In the genomic region with DNA sequence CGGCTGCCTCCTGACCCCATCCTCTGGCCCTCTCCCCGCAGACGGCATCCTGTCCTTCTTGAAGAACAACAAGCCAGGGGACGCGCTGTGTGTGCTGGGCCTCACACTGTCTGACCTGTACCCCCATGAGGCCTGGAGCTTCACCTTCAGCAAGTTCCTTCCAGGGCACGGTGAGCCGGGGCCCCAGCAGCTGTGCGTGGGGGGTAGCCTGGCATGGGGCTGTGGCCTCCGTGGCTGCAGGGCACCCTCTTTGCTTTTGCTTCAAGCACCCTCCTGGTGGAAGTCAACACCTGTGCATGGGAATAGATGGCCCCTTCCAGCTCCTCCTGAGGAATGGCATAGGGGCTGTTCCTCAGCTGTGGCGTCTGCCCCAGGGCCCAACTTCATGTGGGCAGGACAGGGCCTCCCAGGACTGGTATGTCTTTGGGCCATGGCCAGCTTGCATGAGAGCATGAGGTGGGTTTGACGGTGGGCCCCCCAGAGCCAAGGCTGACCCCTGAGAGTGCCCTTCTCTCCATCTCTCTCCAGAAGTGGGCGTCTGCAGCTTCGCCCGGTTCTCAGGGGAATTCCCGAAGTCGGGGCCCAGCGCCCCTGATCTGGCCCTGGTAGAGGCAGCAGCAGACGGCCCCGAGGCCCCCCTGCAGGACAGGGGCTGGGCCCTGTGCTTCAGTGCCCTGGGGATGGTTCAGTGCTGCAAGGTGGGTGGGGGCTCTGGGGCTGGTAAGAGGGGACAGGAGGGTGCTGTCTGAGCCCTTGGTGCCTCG, we compare ENCODE assay signal across 1 cellular context.
TF ChIP-seq lines count a peak whose summit lies in the region.

No MANE protein-coding gene starts in this region.

TF ChIP-seq in GM12878, 131 proteins besides CTCF, POLR2A, EP300 and RAD21:
- no peak for TF ChIP-seq RAD51 (IDR thresholded peaks at IDR 0.05)
- no peak for TF ChIP-seq MLLT1 (IDR thresholded peaks at IDR 0.05)
- no peak for TF ChIP-seq KDM1A (IDR thresholded peaks at IDR 0.05; ENCODE audit: borderline replicate concordance)
- no peak for TF ChIP-seq TCF3 (IDR thresholded peaks at IDR 0.05; ENCODE audit: borderline replicate concordance, insufficient read depth, low read depth, low read length)
- no peak for TF ChIP-seq RELA (IDR thresholded peaks at IDR 0.05; ENCODE audit: borderline replicate concordance, partially characterized antibody)
- TF ChIP-seq ATF7 (IDR thresholded peaks at IDR 0.05; ENCODE audit: low read depth): no peak
- no peak for TF ChIP-seq GATAD2B (conservative IDR thresholded peaks at IDR 0.05; ENCODE audit: low read depth)
- TF ChIP-seq SKIL (IDR thresholded peaks at IDR 0.05; ENCODE audit: low read depth, poor library complexity, severe bottlenecking): no peak
- no peak for TF ChIP-seq ZNF24 (IDR thresholded peaks at IDR 0.05)
